In the genomic region with DNA sequence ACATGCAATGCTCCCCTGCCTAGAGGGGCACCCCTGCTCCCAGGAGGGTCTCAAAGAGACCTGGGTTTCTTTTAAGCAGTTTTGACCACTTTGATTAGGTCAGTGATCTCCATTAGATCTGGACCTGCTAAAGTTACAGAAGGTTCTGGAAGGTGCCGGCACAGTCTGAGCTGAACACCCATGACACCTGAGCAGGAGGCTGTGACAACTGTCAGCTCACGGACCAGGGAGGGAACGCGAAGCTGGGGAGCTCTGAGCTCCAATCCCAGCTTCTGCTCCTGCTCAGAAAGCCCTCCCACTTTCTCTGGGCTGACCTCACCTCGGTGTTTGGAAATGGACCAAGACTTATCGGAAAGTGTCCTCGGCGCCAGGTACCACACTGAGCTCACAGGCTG, we compare ENCODE assay signal across 21 cellular contexts.
DNase-seq lines count a peak whose midpoint lies in the region; ATAC-seq, FAIRE-seq and TF ChIP-seq lines count a peak whose summit lies in the region.
"Had no signal": no experiment of that assay in that cellular context is flagged by ENCODE, and none has a peak within 500 bp of the region (broad histone marks: within the 10 kb centered on the region; RNA-seq: fewer than 3 reads in every experiment).

No MANE protein-coding gene starts in this region.

- no peak overlapping the region for H3K27ac Mint-ChIP-seq in CD14-positive monocyte

- H3K27ac ChIP-seq in kidney (ENCODE audit: low read depth in 2 of 2, low read length in 2 of 2), result no peak overlapping the region
- H3K27ac ChIP-seq in rectal smooth muscle tissue (ENCODE audit: low read depth, low read length), result peak overlapping the region; percentile 96
- H3K27ac ChIP-seq: pancreas had no signal

- intact Hi-C loops in CD14-positive monocyte (cut with micrococcal nuclease), result no loop called here
- intact Hi-C loops in kidney (cut with DNase I), result no loop called here

- no peak overlapping the region for H3K4me3 ChIP-seq in kidney (ENCODE audit: low read length in 2 of 2)
- no peak overlapping the region for H3K4me3 ChIP-seq in rectal smooth muscle tissue (ENCODE audit: low read length)
- H3K4me3 ChIP-seq: K562, pancreas had no signal

- H3K27me3 ChIP-seq in rectal smooth muscle tissue (ENCODE audit: control insufficient read depth, insufficient read depth, low read length), result no peaks in the 10 kb centered on the region
- H3K27me3 ChIP-seq: pancreas had no signal

- H3K4me3 Mint-ChIP-seq in CD14-positive monocyte, result peak overlapping the region in 1 of 2 donors; percentile 92
- H3K4me3 Mint-ChIP-seq: endodermal cell had no signal

- ATAC-seq in GM18520 (IDR thresholded peaks at IDR 0.05; ENCODE audit: unreplicated experiment), result peak; percentile 7
- ATAC-seq: K562, pancreas had no signal

- FAIRE-seq in kidney (lab: Jason Lieb, UNC), result no peak
- FAIRE-seq: K562, pancreas had no signal

- H3K9ac ChIP-seq in kidney (ENCODE audit: low read length in 2 of 2), result no peak overlapping the region
- no peak overlapping the region for H3K9ac ChIP-seq in rectal smooth muscle tissue (ENCODE audit: low read length)

- peaks cover 3 to 20% of the 10 kb centered on the region in 2 donors for H3K4me1 ChIP-seq in kidney (ENCODE audit: control insufficient read depth in 1 of 2, insufficient read depth in 1 of 2, low read depth in 1 of 2, low read length in 2 of 2)
- peaks cover 26% of the 10 kb centered on the region for H3K4me1 ChIP-seq in rectal smooth muscle tissue (ENCODE audit: control insufficient read depth, insufficient read depth, low read length)

- peaks cover 0 to 5% (median 3%) of the 10 kb centered on the region in 7 donors for H3K9me3 Mint-ChIP-seq in CD14-positive monocyte

- DNase-seq in CD14-positive monocyte (ENCODE audit: low spot score) (peak; percentile 16), kidney (peak; percentile 34), NK-92 (lab: John Stamatoyannopoulos, UW; ENCODE audit: unreplicated experiment) (no peak), iPS-NIHi11 (ENCODE audit: low spot score) (no peak), GM03348 (ENCODE audit: low spot score) (no peak)
- DNase-seq: activated CD4-positive, alpha-beta T cell treated with anti-CD3 and anti-CD28 coated beads for 4 hours; anterior cingulate cortex; DMS 273 treated with DMSO at 0.1 percent for 48 hours; endodermal cell; GDM1; GOT3; hippocampal formation; kidney glomerular epithelial cell; midbrain; NCI-H2107; NCI-H524 treated with DMSO at 0.1 percent for 48 hours; stimulated activated CD4-positive, alpha-beta T cell treated with anti-CD3 and anti-CD28 coated beads, Interleukin-4, amount 100 ng/mL, for 4 hours had no signal

- H3K27me3 Mint-ChIP-seq in CD14-positive monocyte (ENCODE audit: low read depth in 3 of 3), result peaks cover 16 to 27% (median 19%) of the 10 kb centered on the region in 3 donors

- peaks cover 45% of the 10 kb centered on the region for H3K4me1 Mint-ChIP-seq in CD14-positive monocyte

- H3K36me3 ChIP-seq in kidney (ENCODE audit: control insufficient read depth in 1 of 2, insufficient read depth in 2 of 2, low read length in 2 of 2) (no peaks in the 10 kb centered on the region), rectal smooth muscle tissue (ENCODE audit: control insufficient read depth, insufficient read depth, low read length) (peaks cover 2% of the 10 kb centered on the region)
- H3K36me3 ChIP-seq: pancreas had no signal

- peaks cover 18 to 32% of the 10 kb centered on the region in 2 donors for H3K36me3 Mint-ChIP-seq in CD14-positive monocyte

- TF ChIP-seq CTCF in CD14-positive monocyte (IDR thresholded peaks at IDR 0.05) (no peak), kidney (IDR thresholded peaks at IDR 0.05; ENCODE audit: borderline replicate concordance, extremely low read depth, insufficient read depth) (no peak)

- no peaks in the 10 kb centered on the region for H3K9me3 ChIP-seq in kidney (ENCODE audit: control insufficient read depth in 1 of 2, low read length in 2 of 2)
- H3K9me3 ChIP-seq: pancreas had no signal

Comparison
In these comparisons a context has a peak if more than half of its experiments do, and no peak if none do; other contexts are left out.
1. DNase-seq: peak in CD14-positive monocyte (single experiment) and kidney (single experiment); none in NK-92 (single experiment), iPS-NIHi11 (single experiment) and GM03348 (single experiment).